23 cellular contexts compared by ENCODE assay signal in the genomic region with DNA sequence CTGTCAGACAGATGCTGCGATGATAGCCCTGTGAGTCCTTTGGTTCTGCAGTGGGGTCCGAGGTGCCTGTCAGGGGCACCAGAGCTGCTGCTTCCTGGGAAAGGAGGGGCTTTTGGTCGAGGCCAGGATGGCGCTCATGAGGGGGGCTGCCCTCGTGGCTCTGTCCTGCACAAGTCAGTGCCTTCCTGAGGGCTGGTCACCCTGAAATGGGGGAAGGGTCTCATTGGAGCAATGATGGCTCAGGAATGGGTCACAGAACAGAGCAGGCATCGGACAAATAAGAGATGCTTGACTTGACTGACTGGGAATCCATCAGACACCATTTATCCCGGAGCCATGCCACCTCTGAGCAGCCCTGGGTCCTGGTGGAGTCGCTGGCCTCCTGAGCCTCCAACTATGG.
"Had no signal": no experiment of that assay in that cellular context is flagged by ENCODE, and none has a peak within 500 bp of the region (broad histone marks: within the 10 kb centered on the region; RNA-seq: fewer than 3 reads in every experiment).

No MANE protein-coding gene starts in this region.

- H3K9me3 Mint-ChIP-seq: T-cell had no signal

- H3K36me3 Mint-ChIP-seq: activated naive CD8-positive, alpha-beta T cell; T-cell had no signal

- H3K4me2 ChIP-seq: smooth muscle cell had no signal

- H3K27me3 Mint-ChIP-seq: activated B cell treated with CpG ODN at 0.5 μM for 24 hours; activated CD4-positive, alpha-beta T cell treated with anti-CD3 and anti-CD28 coated beads for 36 hours; activated naive CD8-positive, alpha-beta T cell had no signal

- H3K27me3 ChIP-seq: adrenal gland, ascending aorta, brain microvascular endothelial cell, esophagus squamous epithelium, gastrocnemius medialis, sigmoid colon, upper lobe of right lung had no signal

- H3K36me3 ChIP-seq: adrenal gland, ascending aorta, brain microvascular endothelial cell, esophagus squamous epithelium, gastrocnemius medialis, sigmoid colon, thoracic aorta had no signal

- H3K27ac Mint-ChIP-seq: activated B cell treated with CpG ODN at 0.5 μM for 24 hours; activated CD4-positive, alpha-beta T cell treated with anti-CD3 and anti-CD28 coated beads for 36 hours; activated naive CD8-positive, alpha-beta T cell; effector memory CD8-positive, alpha-beta T cell; stimulated activated naive B cell treated with anti-CD40 and anti-IgM and Interleukin-4, amounts not matched to agents 10 μg/mL and 1 μg/mL and 100 μg/mL, for 72 hours; T-cell had no signal

- H3K4me3 Mint-ChIP-seq: activated B cell treated with CpG ODN at 0.5 μM for 24 hours; activated CD4-positive, alpha-beta T cell treated with anti-CD3 and anti-CD28 coated beads for 36 hours; activated naive CD8-positive, alpha-beta T cell; effector memory CD8-positive, alpha-beta T cell; stimulated activated naive B cell treated with anti-CD40 and anti-IgM and Interleukin-4, amounts not matched to agents 10 μg/mL and 1 μg/mL and 100 μg/mL, for 72 hours; T-cell had no signal

- DNase-seq: activated B cell treated with CpG ODN at 0.5 μM for 24 hours; activated CD4-positive, alpha-beta T cell treated with anti-CD3 and anti-CD28 coated beads for 36 hours; activated CD4-positive, alpha-beta T cell treated with anti-CD3 and anti-CD28 coated beads, Interleukin-2, amount 50 U/mL, for 4 hours; activated naive CD4-positive, alpha-beta T cell; brain microvascular endothelial cell; central memory CD4-positive, alpha-beta T cell; effector memory CD8-positive, alpha-beta T cell; esophagus squamous epithelium; gastrocnemius medialis; naive B cell; occipital lobe; sigmoid colon; stimulated activated CD4-positive, alpha-beta T cell treated with anti-CD3 and anti-CD28 coated beads, Interleukin-15, amount 100 ng/mL, for 24 hours; stimulated activated naive B cell treated with anti-CD40 and anti-IgM and Interleukin-4, amounts not matched to agents 10 μg/mL and 1 μg/mL and 100 μg/mL, for 72 hours; T-cell had no signal

- H3K9me3 ChIP-seq: adrenal gland, esophagus squamous epithelium, gastrocnemius medialis, sigmoid colon, thoracic aorta, upper lobe of right lung had no signal

- ATAC-seq: activated CD4-positive, alpha-beta T cell treated with anti-CD3 and anti-CD28 coated beads for 36 hours; effector memory CD8-positive, alpha-beta T cell; left lobe of liver; T-cell had no signal

- H3K4me1 ChIP-seq: adrenal gland, ascending aorta, gastrocnemius medialis, sigmoid colon had no signal

- H3K4me1 Mint-ChIP-seq: activated B cell treated with CpG ODN at 0.5 μM for 24 hours; activated CD4-positive, alpha-beta T cell treated with anti-CD3 and anti-CD28 coated beads for 36 hours; T-cell had no signal

- H3K4me3 ChIP-seq: adrenal gland, ascending aorta, esophagus squamous epithelium, gastrocnemius medialis, lung, sigmoid colon, smooth muscle cell, thoracic aorta, upper lobe of right lung had no signal

- H3K27ac ChIP-seq: adrenal gland, ascending aorta, brain microvascular endothelial cell, esophagus squamous epithelium, sigmoid colon, thoracic aorta, upper lobe of right lung had no signal
